28 cellular contexts compared by ENCODE assay signal in genomic region chr2:191920502-191920901, GRCh38.
DNase-seq lines count a peak whose midpoint lies in the region; FAIRE-seq and TF ChIP-seq lines count a peak whose summit lies in the region.
"Had no signal": no experiment of that assay in that cellular context is flagged by ENCODE, and none has a peak within 500 bp of the region (broad histone marks: within the 10 kb centered on the region; RNA-seq: fewer than 3 reads in every experiment).

No MANE protein-coding gene starts in this region.

- DNase-seq in GM12892 (ENCODE audit: insufficient read length): no peak
- DNase-seq: 8988T; ACHN; AML-193; BE2C; C1 segment of cervical spinal cord; Caco-2; Calu3; CD4-positive, alpha-beta memory T cell; CD4-positive, alpha-beta T cell; CD4-positive, CD25-positive, alpha-beta regulatory T cell; CD8-positive, alpha-beta memory T cell; CD8-positive, alpha-beta T cell; COR-L47; DMS 273 treated with DMSO at 0.1 percent for 48 hours; DMS153; DMS53; DMS79; DMS79 treated with DMSO at 0.1 percent for 48 hours; DND-41; EL had no signal

- no peak for TF ChIP-seq RAD21 in neural cell (conservative IDR thresholded peaks at IDR 0.05)

- H3K9me3 ChIP-seq in neural cell (ENCODE audit: low read length): no peaks in the 10 kb centered on the region
- H3K9me3 ChIP-seq: A549, BE2C, Caco-2 had no signal

- TF ChIP-seq EP300 in neural cell (conservative IDR thresholded peaks at IDR 0.05; ENCODE audit: poor library complexity, severe bottlenecking): peak; percentile 96

- FAIRE-seq in GM12892 (lab: Jason Lieb, UNC): no peak
- FAIRE-seq: A204.1, A549 had no signal

- TF ChIP-seq CTCF in neural cell (IDR thresholded peaks at IDR 0.05; ENCODE audit: poor library complexity, severe bottlenecking): no peak

- no peak overlapping the region for H2AFZ ChIP-seq in neural cell (ENCODE audit: low read depth, low read length)

- no peak for TF ChIP-seq POLR2A in GM12892 (IDR thresholded peaks at IDR 0.05; ENCODE audit: low read depth, low read length)

- H3K4me3 ChIP-seq in neural cell (ENCODE audit: low read length): no peak overlapping the region
- H3K4me3 ChIP-seq: A549; BLaER1; BLaER1 treated with 17β-estradiol and CSF1 and Interleukin-3, amounts not matched to agents 10 nM and 100 nM had no signal

- H3K79me2 ChIP-seq in neural cell (replicated peaks; ENCODE audit: insufficient read depth, low read length): no peaks in the 10 kb centered on the region

- no peaks in the 10 kb centered on the region for H4K20me1 ChIP-seq in neural cell (ENCODE audit: insufficient read depth)
- H4K20me1 ChIP-seq: BLaER1; BLaER1 treated with 17β-estradiol and CSF1 and Interleukin-3, amounts not matched to agents 10 nM and 100 nM had no signal

- no peaks in the 10 kb centered on the region for H3K36me3 ChIP-seq in neural cell (ENCODE audit: insufficient read depth, low read length)
- H3K36me3 ChIP-seq: BE2C; BLaER1; BLaER1 treated with 17β-estradiol and CSF1 and Interleukin-3, amounts not matched to agents 10 nM and 100 nM had no signal

- H3K27me3 ChIP-seq in neural cell (ENCODE audit: insufficient read depth, low read depth, low read length): no peaks in the 10 kb centered on the region
- H3K27me3 ChIP-seq: BE2C; BLaER1; BLaER1 treated with 17β-estradiol and CSF1 and Interleukin-3, amounts not matched to agents 10 nM and 100 nM had no signal

- no peak overlapping the region for H3K9ac ChIP-seq in neural cell (ENCODE audit: low read length)
- H3K9ac ChIP-seq: BLaER1; BLaER1 treated with 17β-estradiol and CSF1 and Interleukin-3, amounts not matched to agents 10 nM and 100 nM had no signal

- no peak overlapping the region for H3K4me2 ChIP-seq in neural cell (ENCODE audit: low read length)
- H3K4me2 ChIP-seq: A549; BLaER1; BLaER1 treated with 17β-estradiol and CSF1 and Interleukin-3, amounts not matched to agents 10 nM and 100 nM had no signal

- H3F3A ChIP-seq in neural cell (ENCODE audit: insufficient read depth, low read length, poor library complexity, severe bottlenecking): peaks cover 3% of the 10 kb centered on the region

- H3K9me2 ChIP-seq in neural cell (ENCODE audit: insufficient read depth, low read length): no peaks in the 10 kb centered on the region

- H3K27ac ChIP-seq in neural cell (ENCODE audit: low read length): peak overlapping the region; percentile 64
- H3K27ac ChIP-seq: 22Rv1; A549; BLaER1; BLaER1 treated with 17β-estradiol and CSF1 and Interleukin-3, amounts not matched to agents 10 nM and 100 nM; C4-2B had no signal

TF ChIP-seq in neural cell, 6 proteins besides CTCF, POLR2A, EP300 and RAD21:
- no peak for TF ChIP-seq SMC3 (conservative IDR thresholded peaks at IDR 0.05; ENCODE audit: poor library complexity)
- no peak for TF ChIP-seq REST (IDR thresholded peaks at IDR 0.05; ENCODE audit: borderline replicate concordance)
- TF ChIP-seq EZH2 (IDR thresholded peaks at IDR 0.05; ENCODE audit: borderline replicate concordance, insufficient read depth, low read length, poor library complexity, severe bottlenecking): no peak
- no peak for TF ChIP-seq MXI1 (conservative IDR thresholded peaks at IDR 0.05; ENCODE audit: poor library complexity, severe bottlenecking)
- TF ChIP-seq POLR2AphosphoS5 (IDR thresholded peaks at IDR 0.05): peak; percentile 61
- no peak for TF ChIP-seq TAF1 (IDR thresholded peaks at IDR 0.05; ENCODE audit: low read depth)
